In genomic region chr4:141346144-141346543, GRCh38 we compare ENCODE assay signal across 8 cellular contexts.
A peak's percentile ranks its signal among the peaks of the same experiment; 100 is the strongest.
DNase-seq lines count a peak whose midpoint lies in the region; ATAC-seq and TF ChIP-seq lines count a peak whose summit lies in the region.

No MANE protein-coding gene starts in this region.

- H3K9ac ChIP-seq in OCI-LY3 (ENCODE audit: low read length), result no peak overlapping the region

- no peaks in the 10 kb centered on the region for H3K36me3 Mint-ChIP-seq in nephron progenitor cell (ENCODE audit: low read depth)
- H3K36me3 Mint-ChIP-seq in effector memory CD8-positive, alpha-beta T cell (ENCODE audit: insufficient read depth), result peaks cover 2% of the 10 kb centered on the region

- intact Hi-C loops in lower leg skin (cut with DNase I; ENCODE audit: low total_unique reads), result no loop called here

- TF ChIP-seq POLR2A in lower leg skin (IDR thresholded peaks at IDR 0.05), result no peak

- DNase-seq in DMS53 treated with DMSO at 0.1 percent for 48 hours (lab: John Stamatoyannopoulos, UW; ENCODE audit: unreplicated experiment) (peak; percentile 43), epidermal melanocyte (ENCODE audit: insufficient read length, low spot score) (peak; percentile 64), nephron progenitor cell (no peak), lower leg skin (ENCODE audit: low spot score in 2 of 2) (no peak), NK-92 (lab: John Stamatoyannopoulos, UW; ENCODE audit: unreplicated experiment) (no peak)
- DNase-seq in effector memory CD8-positive, alpha-beta T cell, result no peak

- no peaks in the 10 kb centered on the region for H3K79me2 ChIP-seq in OCI-LY3 (ENCODE audit: low read length)

- H3K4me1 ChIP-seq in OCI-LY3 (ENCODE audit: low read length), result peaks cover 17% of the 10 kb centered on the region

- H3K27ac ChIP-seq in OCI-LY3 (ENCODE audit: low read length), result no peak overlapping the region

- H3K27me3 ChIP-seq in OCI-LY3 (ENCODE audit: low read depth, low read length), result no peaks in the 10 kb centered on the region

- peaks cover 3% of the 10 kb centered on the region for H3K27me3 Mint-ChIP-seq in nephron progenitor cell (ENCODE audit: low read depth, poor library complexity)
- peaks cover 21 to 24% of the 10 kb centered on the region in 2 donors for H3K27me3 Mint-ChIP-seq in effector memory CD8-positive, alpha-beta T cell

- H3K9me3 Mint-ChIP-seq in nephron progenitor cell, result no peaks in the 10 kb centered on the region
- H3K9me3 Mint-ChIP-seq in effector memory CD8-positive, alpha-beta T cell, result no peaks in the 10 kb centered on the region

- no peak overlapping the region for H3K4me3 Mint-ChIP-seq in nephron progenitor cell
- no peak overlapping the region for H3K4me3 Mint-ChIP-seq in effector memory CD8-positive, alpha-beta T cell

- H3K4me3 ChIP-seq in OCI-LY3 (ENCODE audit: low read length) (no peak overlapping the region), lower leg skin (ENCODE audit: low read depth, poor library complexity, severe bottlenecking) (no peak overlapping the region)

- H3K9me3 ChIP-seq in OCI-LY3 (ENCODE audit: insufficient read depth, low read length), result no peaks in the 10 kb centered on the region

- no peak overlapping the region for H2AFZ ChIP-seq in OCI-LY3 (ENCODE audit: low read depth, low read length)

- no peaks in the 10 kb centered on the region for H3K36me3 ChIP-seq in OCI-LY3 (replicated peaks; ENCODE audit: low read depth, low read length)

- H3K4me1 Mint-ChIP-seq in nephron progenitor cell, result no peaks in the 10 kb centered on the region
- peaks cover 0 to 4% of the 10 kb centered on the region in 2 donors for H3K4me1 Mint-ChIP-seq in effector memory CD8-positive, alpha-beta T cell (ENCODE audit: low read depth in 2 of 2)

- H3K27ac Mint-ChIP-seq in nephron progenitor cell, result no peak overlapping the region
- H3K27ac Mint-ChIP-seq in effector memory CD8-positive, alpha-beta T cell, result no peak overlapping the region

- WGBS in lower leg skin, 2 donors, result 3% methylated on average over 1 of the region's 1 CpG

- H3K4me2 ChIP-seq in OCI-LY3 (ENCODE audit: low read length), result no peak overlapping the region

- peak; percentile 48 for ATAC-seq in HG02759 (IDR thresholded peaks at IDR 0.05; ENCODE audit: unreplicated experiment)
- ATAC-seq in effector memory CD8-positive, alpha-beta T cell (replicated peaks), result no peak

- H4K20me1 ChIP-seq in OCI-LY3 (ENCODE audit: insufficient read depth, low read length), result no peaks in the 10 kb centered on the region

- peak; percentile 87 for TF ChIP-seq CTCF in OCI-LY3 (IDR thresholded peaks at IDR 0.05; ENCODE audit: low read depth, low read length)
- peak; percentile 12 for TF ChIP-seq CTCF in nephron progenitor cell (IDR thresholded peaks at IDR 0.05)
- TF ChIP-seq CTCF in lower leg skin (IDR thresholded peaks at IDR 0.05), result no peak

Comparison
In these comparisons a context has a peak if more than half of its experiments do, and no peak if none do; other contexts are left out.
1. DNase-seq: peak in DMS53 treated with DMSO at 0.1 percent for 48 hours (single experiment) and epidermal melanocyte (single experiment); none in nephron progenitor cell (single experiment), effector memory CD8-positive, alpha-beta T cell (0 of 3), lower leg skin (0 of 2) and NK-92 (single experiment).
2. CTCF ChIP-seq: peak in OCI-LY3 (single experiment) and nephron progenitor cell (single experiment); none in lower leg skin (0 of 3).